ENCODE assay signal across 30 cellular contexts in genomic region chr11:119185916-119186634, GRCh38.
DNase-seq lines count a peak whose midpoint lies in the region; ATAC-seq lines count a peak whose summit lies in the region.
"Had no signal": no experiment of that assay in that cellular context is flagged by ENCODE, and none has a peak within 500 bp of the region (broad histone marks: within the 10 kb centered on the region; RNA-seq: fewer than 3 reads in every experiment).

No MANE protein-coding gene starts in this region.

- H3K4me1 ChIP-seq in rectal smooth muscle tissue (ENCODE audit: control insufficient read depth, insufficient read depth, low read length), result no peaks in the 10 kb centered on the region
- H3K4me1 ChIP-seq: foreskin keratinocyte, vagina had no signal

- H3K4me3 Mint-ChIP-seq in stimulated activated naive B cell treated with anti-CD40 and anti-IgM and Interleukin-4, amounts not matched to agents 10 μg/mL and 1 μg/mL and 100 μg/mL, for 72 hours, result no peak overlapping the region
- H3K4me3 Mint-ChIP-seq: activated CD4-positive, alpha-beta T cell treated with anti-CD3 and anti-CD28 coated beads for 36 hours; CD4-positive, alpha-beta memory T cell; effector memory CD8-positive, alpha-beta T cell; mesothelial cell of epicardium had no signal

- H3K9ac ChIP-seq in rectal smooth muscle tissue (ENCODE audit: low read length), result no peak overlapping the region
- H3K9ac ChIP-seq: GM23248 had no signal

- peaks cover 15 to 32% of the 10 kb centered on the region in 2 donors for H3K36me3 Mint-ChIP-seq in stimulated activated naive B cell treated with anti-CD40 and anti-IgM and Interleukin-4, amounts not matched to agents 10 μg/mL and 1 μg/mL and 100 μg/mL, for 72 hours
- H3K36me3 Mint-ChIP-seq: brain had no signal

- H3K27ac Mint-ChIP-seq in stimulated activated naive B cell treated with anti-CD40 and anti-IgM and Interleukin-4, amounts not matched to agents 10 μg/mL and 1 μg/mL and 100 μg/mL, for 72 hours, result no peak overlapping the region
- H3K27ac Mint-ChIP-seq: activated CD4-positive, alpha-beta T cell treated with anti-CD3 and anti-CD28 coated beads for 36 hours; brain; mesothelial cell of epicardium had no signal

- H3K27me3 ChIP-seq in rectal smooth muscle tissue (ENCODE audit: control insufficient read depth, insufficient read depth, low read length), result no peaks in the 10 kb centered on the region
- H3K27me3 ChIP-seq: vagina had no signal

- peaks cover 0 to 6% of the 10 kb centered on the region in 2 donors for H3K4me1 Mint-ChIP-seq in stimulated activated naive B cell treated with anti-CD40 and anti-IgM and Interleukin-4, amounts not matched to agents 10 μg/mL and 1 μg/mL and 100 μg/mL, for 72 hours
- H3K4me1 Mint-ChIP-seq: CD4-positive, alpha-beta memory T cell had no signal

- no peak overlapping the region for H3K27ac ChIP-seq in rectal smooth muscle tissue (ENCODE audit: low read depth, low read length)
- H3K27ac ChIP-seq: foreskin keratinocyte, GM23248, RWPE1, SK-N-MC, skin epidermis, vagina had no signal

- peaks cover 0 to 2% of the 10 kb centered on the region in 2 donors for H3K9me3 Mint-ChIP-seq in stimulated activated naive B cell treated with anti-CD40 and anti-IgM and Interleukin-4, amounts not matched to agents 10 μg/mL and 1 μg/mL and 100 μg/mL, for 72 hours
- H3K9me3 Mint-ChIP-seq: brain; effector memory CD8-positive, alpha-beta T cell; mesothelial cell of epicardium had no signal

- ATAC-seq in stimulated activated naive B cell treated with anti-CD40 and anti-IgM and Interleukin-4, amounts not matched to agents 10 μg/mL and 1 μg/mL and 100 μg/mL, for 72 hours (replicated peaks), result no peak
- ATAC-seq: activated CD4-positive, alpha-beta T cell treated with anti-CD3 and anti-CD28 coated beads for 36 hours; effector memory CD8-positive, alpha-beta T cell; esophagus mucosa; foreskin keratinocyte; left ventricle myocardium superior had no signal

- H3K27me3 Mint-ChIP-seq in stimulated activated naive B cell treated with anti-CD40 and anti-IgM and Interleukin-4, amounts not matched to agents 10 μg/mL and 1 μg/mL and 100 μg/mL, for 72 hours, result peaks cover 11 to 13% of the 10 kb centered on the region in 2 donors
- H3K27me3 Mint-ChIP-seq: activated CD4-positive, alpha-beta T cell treated with anti-CD3 and anti-CD28 coated beads for 36 hours had no signal

- peak; percentile 24 for DNase-seq in D341Med (ENCODE audit: low spot score)
- peak; percentile 46 for DNase-seq in NCI-H1092 (lab: John Stamatoyannopoulos, UW)
- peak; percentile 34 for DNase-seq in left kidney (ENCODE audit: low read depth, low spot score)
- no peak for DNase-seq in stimulated activated naive B cell treated with anti-CD40 and anti-IgM and Interleukin-4, amounts not matched to agents 10 μg/mL and 1 μg/mL and 100 μg/mL, for 72 hours
- no peak for DNase-seq in GM19238 (ENCODE audit: insufficient read length, low spot score)
- no peak for DNase-seq in kidney glomerular epithelial cell (lab: John Stamatoyannopoulos, UW)
- DNase-seq: activated CD4-positive, alpha-beta T cell treated with anti-CD3 and anti-CD28 coated beads for 36 hours; activated CD8-positive, alpha-beta memory T cell treated with anti-CD3 and anti-CD28 coated beads for 24 hours; activated gamma-delta T cell; activated T-cell treated with anti-CD3 and anti-CD28 coated beads, Interleukin-2, amount 50 U/mL, for 1 hour; CD4-positive, alpha-beta memory T cell; effector memory CD8-positive, alpha-beta T cell; foreskin keratinocyte; GDM1; GM23248; KG1; left ventricle myocardium superior; MM.1S; NCI-H1694; NCI-H2227 treated with DMSO at 0.1 percent for 48 hours; NCI-H748 treated with DMSO at 0.1 percent for 48 hours; T-helper 2 cell had no signal

- peaks cover 5% of the 10 kb centered on the region for H3K36me3 ChIP-seq in rectal smooth muscle tissue (ENCODE audit: control insufficient read depth, insufficient read depth, low read length)

- H3K4me3 ChIP-seq in rectal smooth muscle tissue (ENCODE audit: low read length), result peak overlapping the region; percentile 58
- H3K4me3 ChIP-seq: GM23248, SK-N-MC, skin epidermis, vagina had no signal

Comparison
In these comparisons a context has a peak if more than half of its experiments do, and no peak if none do; other contexts are left out.
1. DNase-seq: peak in D341Med (single experiment), NCI-H1092 (single experiment) and left kidney (single experiment); none in stimulated activated naive B cell treated with anti-CD40 and anti-IgM and Interleukin-4, amounts not matched to agents 10 μg/mL and 1 μg/mL and 100 μg/mL, for 72 hours (single experiment), GM19238 (single experiment) and kidney glomerular epithelial cell (single experiment).